ENCODE assay signal across 5 cellular contexts in genomic region chr3:40723078-40723660, GRCh38.
"Had no signal": no experiment of that assay in that cellular context is flagged by ENCODE, and none has a peak within 500 bp of the region (broad histone marks: within the 10 kb centered on the region; RNA-seq: fewer than 3 reads in every experiment).

No MANE protein-coding gene starts in this region.

- DNase-seq: H9, HCEC 1CT had no signal

- ATAC-seq: GM23338, HepG2 had no signal

- H3K27ac Mint-ChIP-seq: GM23338, H9, IgD-negative memory B cell had no signal

- H3K4me1 Mint-ChIP-seq: GM23338 had no signal

- H3K9me3 Mint-ChIP-seq: GM23338, H9 had no signal

- H3K4me3 Mint-ChIP-seq: GM23338, H9, IgD-negative memory B cell had no signal

- H3K4me3 ChIP-seq: GM23338 had no signal
